ENCODE assay signal across 10 cellular contexts in the genomic region with DNA sequence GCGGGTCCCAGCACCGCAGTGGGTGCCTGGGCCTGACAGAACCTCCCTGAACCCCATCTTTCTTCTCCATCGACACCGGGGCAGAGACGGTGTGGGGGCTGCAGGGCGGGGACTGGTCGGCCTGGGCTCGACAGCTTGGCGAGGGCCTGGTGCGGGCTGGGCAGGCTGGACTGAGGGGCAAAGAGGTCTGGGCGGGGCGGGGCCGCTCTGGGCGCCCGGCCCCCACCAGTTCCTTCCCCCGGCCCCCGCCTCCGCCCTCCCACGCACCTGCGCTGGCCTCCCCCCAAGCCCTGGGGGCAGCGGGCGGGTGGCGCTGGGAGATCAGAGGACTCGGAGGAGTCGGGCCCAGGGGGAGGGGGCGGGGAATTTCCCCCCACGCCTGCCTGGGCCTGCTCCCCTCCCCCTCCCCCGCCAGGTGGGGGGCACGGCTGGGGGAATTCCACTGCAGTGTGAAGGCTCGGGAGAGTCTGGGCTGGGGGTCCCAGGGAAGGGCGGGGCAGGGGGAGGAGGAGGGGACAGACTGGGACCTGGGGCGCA. TPM values are rescaled to one million over a fixed set of nuclear protein-coding genes. Genes with fewer than 3 reads are reported as not detected.
DNase-seq lines count a peak whose midpoint lies in the region; ATAC-seq and TF ChIP-seq lines count a peak whose summit lies in the region.
"Had no signal": no experiment of that assay in that cellular context is flagged by ENCODE, and none has a peak within 500 bp of the region (broad histone marks: within the 10 kb centered on the region; RNA-seq: fewer than 3 reads in every experiment).

No MANE protein-coding gene starts in this region.

- H3K79me2 ChIP-seq in parathyroid adenoma: no peaks in the 10 kb centered on the region

- DNase-seq in DMS53 (lab: John Stamatoyannopoulos, UW): peak; percentile 47
- no peak for DNase-seq in DMS53 treated with DMSO at 0.1 percent for 48 hours (lab: John Stamatoyannopoulos, UW; ENCODE audit: unreplicated experiment)
- no peak for DNase-seq in coronary artery (ENCODE audit: low spot score)
- DNase-seq: amniotic stem cell, immature natural killer cell had no signal

- H3K27me3 ChIP-seq in HUES64 (ENCODE audit: insufficient read depth, low read length) (peaks cover 37% of the 10 kb centered on the region), parathyroid adenoma (ENCODE audit: control insufficient read depth, insufficient read depth, low read length) (no peaks in the 10 kb centered on the region)

- H3K9ac ChIP-seq in HUES64 (ENCODE audit: low read depth, low read length) (peak overlapping the region; percentile 66), parathyroid adenoma (no peak overlapping the region)

- H3K36me3 ChIP-seq in HUES64 (ENCODE audit: insufficient read depth, low read length) (no peaks in the 10 kb centered on the region), parathyroid adenoma (ENCODE audit: control insufficient read depth, insufficient read depth, low read length) (no peaks in the 10 kb centered on the region)

- ATAC-seq in HG02798 (IDR thresholded peaks at IDR 0.05; ENCODE audit: poor library complexity, unreplicated experiment): no peak
- ATAC-seq in HG02870 (IDR thresholded peaks at IDR 0.05; ENCODE audit: unreplicated experiment): no peak
- ATAC-seq in HG03095 (IDR thresholded peaks at IDR 0.05; ENCODE audit: unreplicated experiment): no peak

- peak overlapping the region; percentile 70 for H3K4me3 ChIP-seq in HUES64 (ENCODE audit: low read length)
- peak overlapping the region; percentile 59 for H3K4me3 ChIP-seq in coronary artery
- H3K4me3 ChIP-seq in parathyroid adenoma (ENCODE audit: low read depth, low read length): no peak overlapping the region

- H3K27ac ChIP-seq in HUES64 (ENCODE audit: low read depth, low read length) (peak overlapping the region; percentile 74; the same call in 1 of the 2 replicates), coronary artery (no peak overlapping the region), parathyroid adenoma (no peak overlapping the region)

- no peaks in the 10 kb centered on the region for H3K9me3 ChIP-seq in HUES64 (ENCODE audit: insufficient read depth, low read depth, low read length)
- no peaks in the 10 kb centered on the region for H3K9me3 ChIP-seq in parathyroid adenoma (ENCODE audit: control insufficient read depth, low read length)

- peak overlapping the region; percentile 66 for H3K4me2 ChIP-seq in parathyroid adenoma (ENCODE audit: low read length)

- 2% methylated on average over 13 of the region's 32 CpGs for WGBS in HUES64

- peak overlapping the region; percentile 38 for H2AFZ ChIP-seq in parathyroid adenoma

- TF ChIP-seq CTCF in coronary artery (IDR thresholded peaks at IDR 0.05) (no peak), parathyroid adenoma (IDR thresholded peaks at IDR 0.05) (no peak)

- H3K4me1 ChIP-seq in HUES64 (ENCODE audit: insufficient read depth, low read length) (peaks cover 7% of the 10 kb centered on the region), parathyroid adenoma (peaks cover 17% of the 10 kb centered on the region)

RNA-seq across cellular contexts. Expression of a gene that starts 0.9 kb away (rescaled TPM):
- 4.7 TPM for polyA plus RNA-seq in HUES64 (2013, experiment 1 of 2)
- 3.9 TPM for polyA plus RNA-seq in HUES64 (2013, experiment 2 of 2)
- polyA plus RNA-seq: immature natural killer cell had no signal

RNA-seq across cellular contexts. Expression of a gene that starts 6.0 kb away (rescaled TPM):
- 20.7 TPM for polyA plus RNA-seq in HUES64 (2013, experiment 1 of 2)
- polyA plus RNA-seq in HUES64 (2013, experiment 2 of 2): 22.1 TPM

RNA-seq across cellular contexts. Expression of a gene that starts 17.1 kb away (rescaled TPM):
- 51.6 TPM for polyA plus RNA-seq in HUES64 (2013, experiment 1 of 2)
- polyA plus RNA-seq in HUES64 (2013, experiment 2 of 2): 47.0 TPM

RNA-seq across cellular contexts. Expression of a gene that starts 49.6 kb away (rescaled TPM):
- 0.25 TPM for polyA plus RNA-seq in HUES64 (2013, experiment 1 of 2)
- 0.44 TPM for polyA plus RNA-seq in HUES64 (2013, experiment 2 of 2)
- polyA plus RNA-seq: immature natural killer cell had no signal

RNA-seq across cellular contexts. Expression of a gene that starts 51.4 kb away (rescaled TPM):
- polyA plus RNA-seq in HUES64 (2013, experiment 1 of 2): 6.4 TPM
- polyA plus RNA-seq in HUES64 (2013, experiment 2 of 2): 8.0 TPM
